ENCODE assay signal across 8 cellular contexts in genomic region chr3:28575100-28575747, GRCh38.
DNase-seq lines count a peak whose midpoint lies in the region; ATAC-seq and TF ChIP-seq lines count a peak whose summit lies in the region.

No MANE protein-coding gene starts in this region.

- H3K4me1 ChIP-seq in mammary epithelial cell (ENCODE audit: insufficient read depth, low read length) (peaks cover 14% of the 10 kb centered on the region), right lobe of liver (peaks cover 0 to 15% (median 2%) of the 10 kb centered on the region in 4 donors), thymus (ENCODE audit: control insufficient read depth, insufficient read depth, low read length) (no peaks in the 10 kb centered on the region)

- TF ChIP-seq POLR2A in right lobe of liver (IDR thresholded peaks at IDR 0.05) = no peak

- CTCF ChIA-PET in mammary epithelial cell (lab: Charles Lee; ENCODE audit: low non-redundant PET) = no interaction called here

- H4K20me1 ChIP-seq in mammary epithelial cell (ENCODE audit: insufficient read depth, low read length) = no peaks in the 10 kb centered on the region

- TF ChIP-seq CTCF in mammary epithelial cell (conservative IDR thresholded peaks at IDR 0.05 in 1 of 2, IDR thresholded peaks at IDR 0.05 in 1 of 2; ENCODE audit: extremely low read depth in 1 of 2, insufficient read depth in 1 of 2, low read depth in 1 of 2, low read length in 2 of 2) = no peak
- no peak for TF ChIP-seq CTCF in right lobe of liver (IDR thresholded peaks at IDR 0.05)

- H3K4me3 ChIP-seq in mammary epithelial cell (replicated peaks in 1 of 3; ENCODE audit: insufficient read depth in 1 of 3, low read depth in 2 of 3, low read length in 3 of 3) (peak overlapping the region in 1 of 3 experiments; percentile 24), right lobe of liver (peak overlapping the region; percentile 28 to 48 (median 31)), thymus (ENCODE audit: low read length) (peak overlapping the region; percentile 8)

- no peaks in the 10 kb centered on the region for H3K79me2 ChIP-seq in mammary epithelial cell (ENCODE audit: insufficient read depth, low read length)

- H3K9me3 ChIP-seq in mammary epithelial cell (replicated peaks; ENCODE audit: insufficient read depth, low read length) = no peaks in the 10 kb centered on the region
- H3K9me3 ChIP-seq in right lobe of liver = no peaks in the 10 kb centered on the region
- no peaks in the 10 kb centered on the region for H3K9me3 ChIP-seq in thymus (ENCODE audit: control insufficient read depth)

- no peak overlapping the region for H3K9ac ChIP-seq in mammary epithelial cell (ENCODE audit: insufficient read depth, low read length)

- intact Hi-C loops in mammary epithelial cell (cut with micrococcal nuclease) (no loop called here), right lobe of liver (cut with DNase I) (no loop called here)

- peak; percentile 49 to 58 (median 56) for ATAC-seq in right lobe of liver
- no peak for ATAC-seq in activated CD4-positive, CD25-positive, alpha-beta regulatory T cell treated with anti-CD3 and anti-CD28 coated beads, Interleukin-2, amount 50 U/mL, for 24 hours

- no TSS peak for BruUV-seq in mammary epithelial cell (replicated peaks; lab: Mats Ljungman, UMichigan)

- peak; percentile 17 to 71 (median 66) for DNase-seq in NCI-H1417 (lab: John Stamatoyannopoulos, UW)
- no peak for DNase-seq in NCI-H1417 treated with DMSO at 0.1 percent for 48 hours (lab: John Stamatoyannopoulos, UW)
- no peak for DNase-seq in mammary epithelial cell
- peak in 2 of 3 donors; percentile 31 to 53 for DNase-seq in right lobe of liver
- no peak for DNase-seq in effector CD4-positive, alpha-beta T cell
- DNase-seq in activated CD4-positive, alpha-beta T cell treated with anti-CD3 and anti-CD28 coated beads for 1 hour = no peak

- peak overlapping the region; percentile 77 for H3K4me2 ChIP-seq in mammary epithelial cell (ENCODE audit: insufficient read depth, low read depth, low read length)

- H2AFZ ChIP-seq in mammary epithelial cell (ENCODE audit: low read depth, low read length) = peak overlapping the region; percentile 28

- no peak overlapping the region for H3K27ac ChIP-seq in mammary epithelial cell (ENCODE audit: insufficient read depth, low read depth, low read length)
- H3K27ac ChIP-seq in right lobe of liver = no peak overlapping the region
- H3K27ac ChIP-seq in thymus (ENCODE audit: low read depth) = no peak overlapping the region

- peaks cover 30% of the 10 kb centered on the region for H3K27me3 ChIP-seq in mammary epithelial cell (ENCODE audit: insufficient read depth, low read length)
- peaks cover 0 to 24% of the 10 kb centered on the region in 2 donors for H3K27me3 ChIP-seq in right lobe of liver
- H3K27me3 ChIP-seq in thymus (ENCODE audit: control insufficient read depth, insufficient read depth) = peaks cover 27% of the 10 kb centered on the region

- in situ Hi-C loops in mammary epithelial cell (cut with MboI; ENCODE audit: low sequenced_read_pairs in 2 of 2) = no loop called here

- dilution Hi-C loops in mammary epithelial cell (cut with HindIII; ENCODE audit: low sequenced_read_pairs) = no loop called here

- H3K36me3 ChIP-seq in mammary epithelial cell (ENCODE audit: insufficient read depth, low read length) (no peaks in the 10 kb centered on the region), right lobe of liver (no peaks in the 10 kb centered on the region), thymus (ENCODE audit: control insufficient read depth, insufficient read depth) (no peaks in the 10 kb centered on the region)

- WGBS in mammary epithelial cell (ENCODE audit: low coverage, missing lambda C conversion rate) = 7% methylated on average over 22 of the region's 56 CpGs
- WGBS in right lobe of liver (ENCODE audit: insufficient coverage, low coverage, low lambda C conversion rate, missing lambda C conversion rate) = 0% methylated on average over 15 of the region's 56 CpGs
- WGBS in thymus = 3% methylated on average over 56 of the region's 56 CpGs

Comparison
In these comparisons a context has a peak if more than half of its experiments do, and no peak if none do; other contexts are left out.
1. DNase-seq: peak in NCI-H1417 (3 of 3) and right lobe of liver (2 of 3); none in NCI-H1417 treated with DMSO at 0.1 percent for 48 hours (single experiment), mammary epithelial cell (single experiment), effector CD4-positive, alpha-beta T cell (single experiment) and activated CD4-positive, alpha-beta T cell treated with anti-CD3 and anti-CD28 coated beads for 1 hour (single experiment).
2. ATAC-seq: peak in right lobe of liver (4 of 4); none in activated CD4-positive, CD25-positive, alpha-beta regulatory T cell treated with anti-CD3 and anti-CD28 coated beads, Interleukin-2, amount 50 U/mL, for 24 hours (0 of 2).